In genomic region chrX:19017271-19017670, GRCh38 we compare ENCODE assay signal across 9 cellular contexts. TPM values are rescaled to one million over a fixed set of nuclear protein-coding genes. Genes with fewer than 3 reads are reported as not detected.
A peak's percentile ranks its signal among the peaks of the same experiment; 100 is the strongest.
DNase-seq lines count a peak whose midpoint lies in the region; ATAC-seq, FAIRE-seq and TF ChIP-seq lines count a peak whose summit lies in the region.
"Had no signal": no experiment of that assay in that cellular context is flagged by ENCODE, and none has a peak within 500 bp of the region (broad histone marks: within the 10 kb centered on the region; RNA-seq: fewer than 3 reads in every experiment).

No MANE protein-coding gene starts in this region.

- H4K20me1 ChIP-seq in MM.1S (ENCODE audit: insufficient read depth, low read length), result no peaks in the 10 kb centered on the region

- FAIRE-seq in bronchial epithelial cell (lab: Jason Lieb, UNC), result no peak

- DNase-seq in GM12864 (ENCODE audit: low read depth) (no peak), MM.1S (no peak), bronchial epithelial cell (ENCODE audit: low read depth) (peak; percentile 10), omental fat pad (ENCODE audit: low spot score) (no peak), ovary (no peak), activated gamma-delta T cell treated with Interleukin-2 at 50 U/mL for 16 hours (no peak)
- DNase-seq in activated naive CD8-positive, alpha-beta T cell treated with anti-CD3 and anti-CD28 coated beads, Interleukin-2, amount 50 U/mL, for 24 hours, result no peak

- no peaks in the 10 kb centered on the region for H3K79me2 ChIP-seq in MM.1S (ENCODE audit: low read length)

- H3K27ac Mint-ChIP-seq in activated naive CD8-positive, alpha-beta T cell treated with anti-CD3 and anti-CD28 coated beads, Interleukin-2, amount 50 U/mL, for 24 hours, result no peak overlapping the region
- H3K27ac Mint-ChIP-seq: T-helper 1 cell treated with Interleukin-12 subunit alpha and Interleukin-12 subunit beta and Interleukin-4 antibody, amounts not matched to agents 30 μg/mL and 1 μg/mL, for 36 hours had no signal

- TF ChIP-seq POLR2A in ovary (IDR thresholded peaks at IDR 0.05), result no peak

- H3K4me1 ChIP-seq in MM.1S (ENCODE audit: low read length) (no peaks in the 10 kb centered on the region), ovary (ENCODE audit: insufficient read depth) (no peaks in the 10 kb centered on the region)

- H3K9me3 Mint-ChIP-seq in activated naive CD8-positive, alpha-beta T cell treated with anti-CD3 and anti-CD28 coated beads, Interleukin-2, amount 50 U/mL, for 24 hours, result no peaks in the 10 kb centered on the region
- H3K9me3 Mint-ChIP-seq: T-helper 1 cell treated with Interleukin-12 subunit alpha and Interleukin-12 subunit beta and Interleukin-4 antibody, amounts not matched to agents 30 μg/mL and 1 μg/mL, for 36 hours had no signal

- no peaks in the 10 kb centered on the region for H3K36me3 Mint-ChIP-seq in activated naive CD8-positive, alpha-beta T cell treated with anti-CD3 and anti-CD28 coated beads, Interleukin-2, amount 50 U/mL, for 24 hours (ENCODE audit: low read depth)

- no peaks in the 10 kb centered on the region for H3K9me2 ChIP-seq in MM.1S (replicated peaks; ENCODE audit: insufficient read depth, low read length)

- no peak overlapping the region for H3K4me2 ChIP-seq in MM.1S (ENCODE audit: low read depth, low read length)

- no peaks in the 10 kb centered on the region for H3K27me3 Mint-ChIP-seq in activated naive CD8-positive, alpha-beta T cell treated with anti-CD3 and anti-CD28 coated beads, Interleukin-2, amount 50 U/mL, for 24 hours

- H3K9ac ChIP-seq in MM.1S (ENCODE audit: low read length), result no peak overlapping the region

- no peaks in the 10 kb centered on the region for H3K9me3 ChIP-seq in MM.1S (replicated peaks; ENCODE audit: insufficient read depth, low read length)
- H3K9me3 ChIP-seq in ovary, result no peaks in the 10 kb centered on the region

- H3K36me3 ChIP-seq in MM.1S (replicated peaks; ENCODE audit: insufficient read depth, low read length) (no peaks in the 10 kb centered on the region), bronchial epithelial cell (ENCODE audit: control insufficient read depth, insufficient read depth, low read length) (no peaks in the 10 kb centered on the region), ovary (no peaks in the 10 kb centered on the region)

- no peaks in the 10 kb centered on the region for H3F3A ChIP-seq in MM.1S (ENCODE audit: insufficient read depth, low read length)

- 35 to 41% (median 35%) methylated on average over 3 of the region's 3 CpGs for WGBS in ovary, 3 donors

- intact Hi-C loops in ovary (cut with DNase I), result no loop called here

- no peak overlapping the region for H3K4me3 ChIP-seq in GM12864 (ENCODE audit: low read depth, low read length)
- no peak overlapping the region for H3K4me3 ChIP-seq in MM.1S (ENCODE audit: low read length)
- no peak overlapping the region for H3K4me3 ChIP-seq in bronchial epithelial cell (ENCODE audit: low read depth, low read length)
- H3K4me3 ChIP-seq in ovary, result no peak overlapping the region

- ATAC-seq in omental fat pad (ENCODE audit: low FRiP score) (peak; percentile 23), HG03442 (IDR thresholded peaks at IDR 0.05; ENCODE audit: unreplicated experiment) (no peak)
- ATAC-seq in activated naive CD8-positive, alpha-beta T cell treated with anti-CD3 and anti-CD28 coated beads, Interleukin-2, amount 50 U/mL, for 24 hours, result no peak

- H3K27ac ChIP-seq in MM.1S (ENCODE audit: low read length) (no peak overlapping the region), ovary (no peak overlapping the region)

- no peaks in the 10 kb centered on the region for H3K4me1 Mint-ChIP-seq in activated naive CD8-positive, alpha-beta T cell treated with anti-CD3 and anti-CD28 coated beads, Interleukin-2, amount 50 U/mL, for 24 hours

- no peak overlapping the region for H2AFZ ChIP-seq in MM.1S (ENCODE audit: low read length)

- TF ChIP-seq CTCF in GM12864 (IDR thresholded peaks at IDR 0.05; ENCODE audit: low read depth, low read length, missing control alignments) (peak; percentile 53), MM.1S (IDR thresholded peaks at IDR 0.05; ENCODE audit: low read length) (peak; percentile 28), bronchial epithelial cell (IDR thresholded peaks at IDR 0.05; ENCODE audit: insufficient read depth, low read length, severe bottlenecking) (peak; percentile 62), omental fat pad (IDR thresholded peaks at IDR 0.05) (no peak), ovary (IDR thresholded peaks at IDR 0.05) (no peak)

- H3K27me3 ChIP-seq in MM.1S (replicated peaks; ENCODE audit: insufficient read depth, low read length), result no peaks in the 10 kb centered on the region
- no peaks in the 10 kb centered on the region for H3K27me3 ChIP-seq in bronchial epithelial cell (ENCODE audit: control insufficient read depth, insufficient read depth, low read length)
- H3K27me3 ChIP-seq in ovary, result no peaks in the 10 kb centered on the region

- no peak overlapping the region for H3K4me3 Mint-ChIP-seq in activated naive CD8-positive, alpha-beta T cell treated with anti-CD3 and anti-CD28 coated beads, Interleukin-2, amount 50 U/mL, for 24 hours
- H3K4me3 Mint-ChIP-seq: T-helper 1 cell treated with Interleukin-12 subunit alpha and Interleukin-12 subunit beta and Interleukin-4 antibody, amounts not matched to agents 30 μg/mL and 1 μg/mL, for 36 hours had no signal

- TF ChIP-seq EP300 in ovary (IDR thresholded peaks at IDR 0.05), result no peak

RNA-seq across cellular contexts. Expression of gene PHKA2, which starts 33.4 kb away (rescaled TPM):
- total RNA-seq in bronchial epithelial cell, result 16.6 and 17.8 TPM in 2 replicates
- 10 to 100 TPM; 18.4 to 30.6 (median 19.9) TPM for total RNA-seq in omental fat pad
- 10 to 100 TPM; 19.4 to 43.5 (median 33.7) TPM for total RNA-seq in ovary
- polyA plus RNA-seq in ovary, result 10 to 100 TPM; 20.3 to 32.9 TPM

Comparison
In these comparisons a context has a peak if more than half of its experiments do, and no peak if none do; other contexts are left out.
1. CTCF ChIP-seq: peak in GM12864 (single experiment), MM.1S (single experiment) and bronchial epithelial cell (single experiment); none in omental fat pad (0 of 3) and ovary (0 of 3).